19 cellular contexts compared by ENCODE assay signal in genomic region chr5:1400211-1400855, GRCh38. TPM values are rescaled to one million over a fixed set of nuclear protein-coding genes. Genes with fewer than 3 reads are reported as not detected.
"Had no signal": no experiment of that assay in that cellular context is flagged by ENCODE, and none has a peak within 500 bp of the region (broad histone marks: within the 10 kb centered on the region; RNA-seq: fewer than 3 reads in every experiment).

No MANE protein-coding gene starts in this region.

- H3K4me1 ChIP-seq: body of pancreas, heart left ventricle, testis had no signal

- H3K9me3 ChIP-seq: body of pancreas, testis had no signal

- H3K4me3 ChIP-seq: body of pancreas, cardiac muscle cell, heart left ventricle, lung, testis had no signal

- H3K36me3 ChIP-seq: cardiac muscle cell, heart left ventricle, WERI-Rb-1 had no signal

- H3K27me3 ChIP-seq: body of pancreas, testis had no signal

- ATAC-seq: body of pancreas, sciatic nerve had no signal

- H3K27ac ChIP-seq: body of pancreas, cardiac muscle cell, heart left ventricle, testis, WERI-Rb-1 had no signal

- DNase-seq: activated gamma-delta T cell treated with Interleukin-2 at 50 U/mL for 16 hours; activated T-cell treated with anti-CD3 and anti-CD28 coated beads, Interleukin-2, amount 50 U/mL, for 1 hour; anterior cingulate cortex; body of pancreas; effector CD4-positive, alpha-beta T cell; naive B cell; occipital lobe; small intestine; stimulated activated CD4-positive, alpha-beta T cell treated with anti-CD3 and anti-CD28 coated beads, Interleukin-2, amount 100 ng/mL, for 24 hours; testis; WERI-Rb-1 had no signal

RNA-seq across cellular contexts. Expression of gene SLC6A3, which starts 44.9 kb away (rescaled TPM):
- total RNA-seq: body of pancreas, cardiac muscle cell, chondrocyte, epithelial cell of proximal tubule, fibroblast of villous mesenchyme, mesenteric fat pad, occipital lobe, sciatic nerve had no signal
